Comparison of ENCODE assay signal across 8 cellular contexts in genomic region chr3:50364573-50365079, GRCh38. TPM values are rescaled to one million over a fixed set of nuclear protein-coding genes. Genes with fewer than 3 reads are reported as not detected.
DNase-seq lines count a peak whose midpoint lies in the region; ATAC-seq, FAIRE-seq and TF ChIP-seq lines count a peak whose summit lies in the region.

No MANE protein-coding gene starts in this region.

- no peak overlapping the region for H3K4ac ChIP-seq in mesenchymal stem cell (ENCODE audit: low read depth in 1 of 2, low read length in 2 of 2)

- in situ Hi-C loops in mammary epithelial cell (cut with MboI; ENCODE audit: low sequenced_read_pairs in 2 of 2) = no loop called here

- H3K4me2 ChIP-seq in mammary epithelial cell (ENCODE audit: insufficient read depth, low read depth, low read length) (peak overlapping the region; percentile 100), mesenchymal stem cell (ENCODE audit: low read length, poor library complexity, severe bottlenecking) (peak overlapping the region; percentile 46)

- H4K91ac ChIP-seq in mesenchymal stem cell (ENCODE audit: low read length) = no peak overlapping the region

- dilution Hi-C loops in mammary epithelial cell (cut with HindIII; ENCODE audit: low sequenced_read_pairs) = loop anchor here (5.0 kb wide), 3 partner anchors 33 to 238 kb away; no protein-coding TSS in a partner anchor

- no peak overlapping the region for H3K9ac ChIP-seq in mammary epithelial cell (ENCODE audit: insufficient read depth, low read length)
- peak overlapping the region; percentile 63 for H3K9ac ChIP-seq in mesenchymal stem cell (ENCODE audit: low read length)

- no TSS peak for BruUV-seq in mammary epithelial cell (replicated peaks; lab: Mats Ljungman, UMichigan)

- no peaks in the 10 kb centered on the region for H3K27me3 ChIP-seq in mammary epithelial cell (ENCODE audit: insufficient read depth, low read length)
- H3K27me3 ChIP-seq in mesenchymal stem cell (ENCODE audit: control insufficient read depth in 1 of 2, insufficient read depth in 1 of 2, low read length in 2 of 2) = peaks cover 6 to 39% of the 10 kb centered on the region in 2 experiments

- FAIRE-seq in urothelium cell line (lab: Jason Lieb, UNC) = no peak

- no peak overlapping the region for H2BK120ac ChIP-seq in mesenchymal stem cell (ENCODE audit: low read depth, low read length)

- H2AK5ac ChIP-seq in mesenchymal stem cell (ENCODE audit: low read length, severe bottlenecking) = no peak overlapping the region

- no peak for TF ChIP-seq CTCF in mammary epithelial cell (conservative IDR thresholded peaks at IDR 0.05 in 1 of 2, IDR thresholded peaks at IDR 0.05 in 1 of 2; ENCODE audit: extremely low read depth in 1 of 2, insufficient read depth in 1 of 2, low read depth in 1 of 2, low read length in 2 of 2)

- peak overlapping the region; percentile 78 for H4K8ac ChIP-seq in mesenchymal stem cell (ENCODE audit: low read length)

- no peaks in the 10 kb centered on the region for H3K36me3 ChIP-seq in mammary epithelial cell (ENCODE audit: insufficient read depth, low read length)
- H3K36me3 ChIP-seq in mesenchymal stem cell (ENCODE audit: control insufficient read depth in 1 of 2, insufficient read depth in 2 of 2, low read depth in 1 of 2, low read length in 2 of 2) = no peaks in the 10 kb centered on the region

- peak overlapping the region in 2 of 3 experiments; percentile 32 to 76 for H3K4me3 ChIP-seq in mammary epithelial cell (replicated peaks in 1 of 3; ENCODE audit: insufficient read depth in 1 of 3, low read depth in 2 of 3, low read length in 3 of 3)
- H3K4me3 ChIP-seq in mesenchymal stem cell (ENCODE audit: insufficient read depth in 1 of 2, low read depth in 1 of 2, low read length in 2 of 2) = peak overlapping the region; percentile 48 to 73

- no peak for DNase-seq in Right ventricle myocardium inferior (ENCODE audit: missing footprints)
- DNase-seq in cardiac septum (ENCODE audit: low spot score) = no peak
- no peak for DNase-seq in mammary epithelial cell
- no peak for DNase-seq in mesenchymal stem cell
- no peak for DNase-seq in NCI-H146 treated with DMSO at 0.1 percent for 48 hours (lab: John Stamatoyannopoulos, UW; ENCODE audit: unreplicated experiment)
- DNase-seq in 8988T = no peak
- DNase-seq in urothelium cell line (ENCODE audit: low spot score) = no peak

- H3K23ac ChIP-seq in mesenchymal stem cell (ENCODE audit: low read length in 2 of 2) = no peak overlapping the region

- CTCF ChIA-PET in mammary epithelial cell (lab: Charles Lee; ENCODE audit: low non-redundant PET) = interaction anchor here (0.7 kb wide), 1 partner anchor 178 kb away, joined by 11 read pairs; no protein-coding TSS in a partner anchor

- H3K79me2 ChIP-seq in mammary epithelial cell (ENCODE audit: insufficient read depth, low read length) = no peaks in the 10 kb centered on the region

- no peak overlapping the region for H2BK12ac ChIP-seq in mesenchymal stem cell (ENCODE audit: low read length in 2 of 2)

- H3K4me1 ChIP-seq in mammary epithelial cell (ENCODE audit: insufficient read depth, low read length) (peaks cover 14% of the 10 kb centered on the region), mesenchymal stem cell (ENCODE audit: control insufficient read depth, insufficient read depth, low read depth, low read length) (peaks cover 15% of the 10 kb centered on the region)

- H2BK15ac ChIP-seq in mesenchymal stem cell (ENCODE audit: low read depth, poor library complexity, severe bottlenecking) = peak overlapping the region; percentile 6

- ATAC-seq in Right ventricle myocardium inferior (peak; percentile 33), HG03378 (IDR thresholded peaks at IDR 0.05; ENCODE audit: unreplicated experiment) (no peak)

- peak overlapping the region; percentile 79 for H2AFZ ChIP-seq in mammary epithelial cell (ENCODE audit: low read depth, low read length)
- H2AFZ ChIP-seq in mesenchymal stem cell (ENCODE audit: low read depth, low read length) = peak overlapping the region; percentile 84

- H4K20me1 ChIP-seq in mammary epithelial cell (ENCODE audit: insufficient read depth, low read length) = no peaks in the 10 kb centered on the region

- peak overlapping the region in 1 of 2 experiments; percentile 53 for H3K14ac ChIP-seq in mesenchymal stem cell (ENCODE audit: low read length in 2 of 2)

- peak overlapping the region; percentile 8 to 54 for H3K18ac ChIP-seq in mesenchymal stem cell (ENCODE audit: low read depth in 1 of 2, low read length in 2 of 2)

- H2BK5ac ChIP-seq in mesenchymal stem cell (ENCODE audit: low read depth, low read length, poor library complexity, severe bottlenecking) = no peak overlapping the region

- no peak overlapping the region for H3K27ac ChIP-seq in mammary epithelial cell (ENCODE audit: insufficient read depth, low read depth, low read length)
- H3K27ac ChIP-seq in mesenchymal stem cell (ENCODE audit: low read length, poor library complexity, severe bottlenecking) = no peak overlapping the region

- intact Hi-C loops in Right ventricle myocardium inferior (cut with DNase I) = no loop called here
- intact Hi-C loops in cardiac septum (cut with DNase I) = loop anchor here (10.0 kb wide), 1 partner anchor 1020 kb away; the partner anchor contains the start of gene MANF
- intact Hi-C loops in mammary epithelial cell (cut with micrococcal nuclease) = loop anchor here (5.0 kb wide), 1 partner anchor 63 kb away; no protein-coding TSS in a partner anchor

- 7% methylated on average over 14 of the region's 48 CpGs for WGBS in mammary epithelial cell (ENCODE audit: low coverage, missing lambda C conversion rate)
- 10% methylated on average over 32 of the region's 48 CpGs for WGBS in mesenchymal stem cell

- H3K9me3 ChIP-seq in mammary epithelial cell (replicated peaks; ENCODE audit: insufficient read depth, low read length) (no peaks in the 10 kb centered on the region), mesenchymal stem cell (ENCODE audit: control insufficient read depth, low read length) (no peaks in the 10 kb centered on the region)

- no peaks in the 10 kb centered on the region for H3K79me1 ChIP-seq in mesenchymal stem cell (replicated peaks; ENCODE audit: low read length, poor library complexity, severe bottlenecking)

RNA-seq across cellular contexts. Expression of gene TMEM115, which starts 5.3 kb away (rescaled TPM):
- 26.4 TPM for total RNA-seq in Right ventricle myocardium inferior
- total RNA-seq in cardiac septum = 26.6 TPM
- total RNA-seq in mammary epithelial cell = 10 to 100 TPM; 37.6 to 42.8 TPM
- 33.2 TPM for polyA plus RNA-seq in mammary epithelial cell
- polyA minus RNA-seq in mammary epithelial cell = 30.9 TPM
- polyA plus RNA-seq in mesenchymal stem cell (2013, experiment 1 of 2) = 49.2 TPM
- 49.8 TPM for polyA plus RNA-seq in mesenchymal stem cell (2013, experiment 2 of 2)

RNA-seq across cellular contexts. Expression of gene CYB561D2, which starts 14.0 kb away (rescaled TPM):
- 6.3 TPM for total RNA-seq in Right ventricle myocardium inferior
- total RNA-seq in cardiac septum = 6.4 TPM
- total RNA-seq in mammary epithelial cell = 10 to 100 TPM; 10.0 to 11.9 TPM
- 24.4 TPM for polyA plus RNA-seq in mammary epithelial cell
- polyA minus RNA-seq in mammary epithelial cell = 8.0 TPM
- 13.5 TPM for polyA plus RNA-seq in mesenchymal stem cell (2013, experiment 1 of 2)
- polyA plus RNA-seq in mesenchymal stem cell (2013, experiment 2 of 2) = 13.5 TPM

RNA-seq across cellular contexts. Expression of gene NPRL2, which starts 14.1 kb away (rescaled TPM):
- total RNA-seq in Right ventricle myocardium inferior = 16.7 TPM
- 19.1 TPM for total RNA-seq in cardiac septum
- 10 to 100 TPM; 15.6 to 17.7 TPM for total RNA-seq in mammary epithelial cell
- polyA plus RNA-seq in mammary epithelial cell = 34.8 TPM
- 28.7 TPM for polyA minus RNA-seq in mammary epithelial cell
- 10.6 TPM for polyA plus RNA-seq in mesenchymal stem cell (2013, experiment 1 of 2)
- polyA plus RNA-seq in mesenchymal stem cell (2013, experiment 2 of 2) = 9.1 TPM

RNA-seq across cellular contexts. Expression of gene ZMYND10, which starts 19.1 kb away (rescaled TPM):
- total RNA-seq in Right ventricle myocardium inferior (not detected), cardiac septum (0.35 TPM), mammary epithelial cell (under 1 TPM; 0.33 to 0.52 TPM)
- polyA plus RNA-seq in mammary epithelial cell = 0.33 TPM
- not detected for polyA minus RNA-seq in mammary epithelial cell
- 0.48 TPM for polyA plus RNA-seq in mesenchymal stem cell (2013, experiment 1 of 2)
- 0.79 TPM for polyA plus RNA-seq in mesenchymal stem cell (2013, experiment 2 of 2)

RNA-seq across cellular contexts. Expression of gene RASSF1, which starts 24.0 kb away (rescaled TPM):
- total RNA-seq in Right ventricle myocardium inferior (14.7 TPM), cardiac septum (11.0 TPM), mammary epithelial cell (10 to 100 TPM in 1 of 2 donors, 1 to 10 TPM in 1; 9.2 to 23.3 TPM)
- polyA plus RNA-seq in mammary epithelial cell = 29.2 TPM
- 3.3 TPM for polyA minus RNA-seq in mammary epithelial cell
- polyA plus RNA-seq in mesenchymal stem cell (2013, experiment 1 of 2) = 12.3 TPM
- polyA plus RNA-seq in mesenchymal stem cell (2013, experiment 2 of 2) = 12.4 TPM
